ENCODE assay signal across 1 cellular context in genomic region chr2:101558740-101559508, GRCh38.
TF ChIP-seq lines count a peak whose summit lies in the region.

No MANE protein-coding gene starts in this region.

TF ChIP-seq in HepG2, 621 proteins besides CTCF, POLR2A, EP300 and RAD21 (continued from another document):
- no peak for TF ChIP-seq ZNF281 (CRISPR knock-in tag; IDR thresholded peaks at IDR 0.05; ENCODE audit: borderline replicate concordance)
